Comparison of ENCODE assay signal across 8 cellular contexts in the genomic region with DNA sequence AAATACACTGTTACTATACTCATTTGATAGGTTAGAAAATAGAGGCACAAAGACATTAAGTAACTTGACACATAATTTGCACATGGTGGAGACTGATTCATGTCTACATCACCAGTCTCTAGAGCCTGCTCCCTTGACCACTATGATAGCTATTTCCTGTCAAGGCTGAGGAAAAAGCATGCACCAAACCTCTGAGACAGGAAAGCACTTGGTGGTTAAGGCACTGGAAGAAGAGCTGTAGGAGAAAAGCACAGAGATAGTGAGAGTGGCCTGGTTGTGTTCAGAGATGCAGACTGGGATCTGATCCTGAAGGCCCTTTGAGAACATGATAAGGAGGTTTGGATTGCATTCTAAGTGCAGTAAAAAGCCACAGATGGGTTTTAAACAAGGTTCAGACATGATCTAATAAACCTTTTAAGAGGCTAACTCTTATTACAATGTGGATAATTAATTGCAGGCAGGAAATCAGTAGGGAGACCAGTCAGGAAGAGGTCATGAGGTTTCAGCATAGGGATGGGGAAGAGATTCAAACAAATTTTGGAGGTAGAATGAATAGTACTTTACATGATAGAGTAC.
DNase-seq lines count a peak whose midpoint lies in the region; ATAC-seq and TF ChIP-seq lines count a peak whose summit lies in the region.

No MANE protein-coding gene starts in this region.

- peak; percentile 67 for DNase-seq in GM04504 (ENCODE audit: low read depth)
- peak; percentile 88 for DNase-seq in PC-3
- peak; percentile 65 for DNase-seq in fibroblast of gingiva (ENCODE audit: low read depth)
- DNase-seq in renal cortical epithelial cell (ENCODE audit: low read depth): peak; percentile 89
- no peak for DNase-seq in NCI-H510A treated with DMSO at 0.1 percent for 48 hours (lab: John Stamatoyannopoulos, UW)
- no peak for DNase-seq in NCI-H1092 treated with DMSO at 0.1 percent for 48 hours (lab: John Stamatoyannopoulos, UW)

- H3K4me3 ChIP-seq in PC-3 (ENCODE audit: low read length): no peak overlapping the region; the same call in 1 of the 2 replicates

- intact Hi-C loops in PC-3 (cut with micrococcal nuclease): loop anchor here (5.0 kb wide), 1 partner anchor 42 kb away; no protein-coding TSS in a partner anchor

- H3K27me3 ChIP-seq in PC-3 (ENCODE audit: low read length): no peaks in the 10 kb centered on the region

- H2AFZ ChIP-seq in PC-3 (ENCODE audit: low read length): no peak overlapping the region

- TSS peak; percentile 1 for BruUV-seq in PC-3 (replicated peaks; lab: Mats Ljungman, UMichigan)

- POLR2A ChIA-PET in PC-3 (lab: Charles Lee; ENCODE audit: unreplicated experiment): interaction anchor here (0.9 kb wide), 1 partner anchor 74 kb away, joined by 3 read pairs; no protein-coding TSS in a partner anchor

- H3K4me1 ChIP-seq in PC-3 (ENCODE audit: insufficient read depth, low read length): peaks cover 51% of the 10 kb centered on the region

- H3K4me2 ChIP-seq in PC-3 (ENCODE audit: low read length): peak overlapping the region; percentile 76

- H3K36me3 ChIP-seq in PC-3 (ENCODE audit: low read depth, low read length): no peaks in the 10 kb centered on the region; the same call in 1 of the 2 replicates

- H3K9ac ChIP-seq in PC-3 (ENCODE audit: low read length): peak overlapping the region; percentile 95

- H3K27ac ChIP-seq in PC-3 (ENCODE audit: low read length): peak overlapping the region; percentile 100

- no peaks in the 10 kb centered on the region for H3K9me2 ChIP-seq in PC-3 (replicated peaks; ENCODE audit: low read length)

- TF ChIP-seq CTCF in PC-3 (conservative IDR thresholded peaks at IDR 0.05; ENCODE audit: low read depth, low read length): no peak

- peaks cover 9% of the 10 kb centered on the region for H3F3A ChIP-seq in PC-3 (ENCODE audit: low read length, unreplicated experiment)

- no peaks in the 10 kb centered on the region for H4K20me1 ChIP-seq in PC-3 (ENCODE audit: low read length)

- CTCF ChIA-PET in PC-3 (lab: Charles Lee): interaction anchor here (0.6 to 1.1 kb wide), 4 partner anchors 41 to 452 kb away, joined by 3 to 7 read pairs (median 4); no protein-coding TSS in a partner anchor

- ATAC-seq in PC-3: peak; percentile 49
- ATAC-seq in HG03159 (IDR thresholded peaks at IDR 0.05; ENCODE audit: unreplicated experiment): no peak
- ATAC-seq in GM18519 (IDR thresholded peaks at IDR 0.05; ENCODE audit: low FRiP score, unreplicated experiment): no peak

- no peaks in the 10 kb centered on the region for H3K79me2 ChIP-seq in PC-3 (ENCODE audit: low read length)

- no peaks in the 10 kb centered on the region for H3K9me3 ChIP-seq in PC-3 (ENCODE audit: low read length)

Comparison
In these comparisons a context has a peak if more than half of its experiments do, and no peak if none do; other contexts are left out.
1. DNase-seq: peak in GM04504 (single experiment), PC-3 (single experiment), fibroblast of gingiva (single experiment) and renal cortical epithelial cell (single experiment); none in NCI-H510A treated with DMSO at 0.1 percent for 48 hours (single experiment) and NCI-H1092 treated with DMSO at 0.1 percent for 48 hours (single experiment).